ENCODE assay signal across 1 cellular context in the genomic region with DNA sequence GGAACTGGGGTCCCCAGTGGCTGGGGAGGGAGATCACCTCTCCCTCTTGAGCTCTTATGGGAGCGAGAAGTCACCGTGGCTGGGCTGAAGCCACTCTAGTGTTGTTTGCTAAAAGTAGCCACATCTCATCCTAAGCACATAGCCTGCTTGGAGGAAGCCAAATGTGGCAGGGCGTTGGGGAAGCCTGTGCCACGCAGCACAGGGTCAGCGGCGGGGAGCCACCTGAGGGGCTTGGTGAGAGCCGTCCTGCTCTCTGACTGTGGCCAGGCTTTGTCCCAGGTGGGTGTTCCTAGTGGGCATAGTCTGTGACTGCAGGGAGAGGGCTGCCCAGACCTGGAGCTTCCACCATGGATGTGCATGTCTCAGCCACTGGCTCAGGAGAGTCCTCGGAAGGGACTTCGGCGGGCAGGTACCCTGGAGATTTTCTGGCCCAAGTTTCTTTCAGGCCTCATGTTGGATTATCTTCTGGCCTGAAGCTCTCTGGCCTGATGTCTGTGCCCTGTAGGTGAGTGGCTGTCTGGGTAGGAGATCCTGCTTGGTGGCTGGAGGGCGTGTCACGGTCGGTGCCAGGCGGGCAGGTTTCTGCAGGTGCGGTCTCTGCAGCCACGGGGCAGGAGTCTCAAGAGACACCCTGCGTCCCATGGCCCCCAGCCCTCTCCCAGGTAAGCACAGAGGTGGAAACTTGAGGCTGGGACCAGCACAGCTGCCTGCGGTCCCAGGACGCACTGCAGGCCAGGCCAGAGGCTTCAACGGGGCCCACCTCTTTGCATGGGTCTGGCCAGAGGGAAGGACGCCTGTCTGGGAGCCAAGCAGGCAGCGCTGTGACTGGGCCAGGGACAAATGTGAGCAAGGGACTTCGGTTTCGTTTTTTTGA.
TF ChIP-seq lines count a peak whose summit lies in the region.

No MANE protein-coding gene starts in this region.

TF ChIP-seq in H1, 55 proteins besides CTCF, POLR2A, EP300 and RAD21:
- TF ChIP-seq NRF1 (IDR thresholded peaks at IDR 0.05; ENCODE audit: low read depth, low read length), result no peak
- no peak for TF ChIP-seq CBX8 (IDR thresholded peaks at IDR 0.05; ENCODE audit: borderline replicate concordance, low read depth, low read length)
- TF ChIP-seq SP4 (IDR thresholded peaks at IDR 0.05; ENCODE audit: low read length), result no peak
- TF ChIP-seq CBX5 (IDR thresholded peaks at IDR 0.05; ENCODE audit: low read depth, low read length), result no peak
- no peak for TF ChIP-seq SP1 (IDR thresholded peaks at IDR 0.05; ENCODE audit: low read depth, low read length)
- no peak for TF ChIP-seq PHF8 (conservative IDR thresholded peaks at IDR 0.05; ENCODE audit: low read depth, low read length)
- TF ChIP-seq ZNF274 (IDR thresholded peaks at IDR 0.05; ENCODE audit: borderline replicate concordance, extremely low read depth, low read length), result no peak
- no peak for TF ChIP-seq BACH1 (IDR thresholded peaks at IDR 0.05; ENCODE audit: low read length)
- TF ChIP-seq POU5F1 (IDR thresholded peaks at IDR 0.05; ENCODE audit: low read depth, low read length), result no peak
- TF ChIP-seq, protein P1, sequence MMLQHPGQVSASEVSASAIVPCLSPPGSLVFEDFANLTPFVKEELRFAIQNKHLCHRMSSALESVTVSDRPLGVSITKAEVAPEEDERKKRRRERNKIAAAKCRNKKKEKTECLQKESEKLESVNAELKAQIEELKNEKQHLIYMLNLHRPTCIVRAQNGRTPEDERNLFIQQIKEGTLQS (IDR thresholded peaks at IDR 0.05; ENCODE audit: insufficient read depth, low read depth, low read length), result no peak
- TF ChIP-seq RFX5 (IDR thresholded peaks at IDR 0.05; ENCODE audit: borderline replicate concordance, low read depth, low read length), result no peak
